In genomic region chr4:86586160-86586572, GRCh38 we compare ENCODE assay signal across 10 cellular contexts. TPM values are rescaled to one million over a fixed set of nuclear protein-coding genes. Genes with fewer than 3 reads are reported as not detected.
DNase-seq lines count a peak whose midpoint lies in the region; ATAC-seq and TF ChIP-seq lines count a peak whose summit lies in the region.
"Had no signal": no experiment of that assay in that cellular context is flagged by ENCODE, and none has a peak within 500 bp of the region (broad histone marks: within the 10 kb centered on the region; RNA-seq: fewer than 3 reads in every experiment).

No MANE protein-coding gene starts in this region.

- peak; percentile 53 for ATAC-seq in omental fat pad (ENCODE audit: low FRiP score)
- ATAC-seq in HG02870 (IDR thresholded peaks at IDR 0.05; ENCODE audit: unreplicated experiment), result no peak

- TF ChIP-seq POLR2A in erythroblast (IDR thresholded peaks at IDR 0.05; ENCODE audit: low read length), result no peak

- TF ChIP-seq CTCF in omental fat pad (IDR thresholded peaks at IDR 0.05), result no peak

- DNase-seq in GM03348 (ENCODE audit: low spot score) (peak; percentile 18), NOMO-1 (lab: John Stamatoyannopoulos, UW; ENCODE audit: unreplicated experiment in 2 of 2) (peak; percentile 76 to 90), erythroblast (lab: John Stamatoyannopoulos, UW) (peak; percentile 8 to 10), omental fat pad (ENCODE audit: low spot score) (no peak), NCI-H187 treated with DMSO at 0.1 percent for 48 hours (lab: John Stamatoyannopoulos, UW) (no peak), NCI-H524 treated with DMSO at 0.1 percent for 48 hours (lab: John Stamatoyannopoulos, UW) (no peak)
- no peak for DNase-seq in activated CD4-positive, CD25-positive, alpha-beta regulatory T cell (lab: John Stamatoyannopoulos, UW)
- DNase-seq: activated CD4-positive, alpha-beta T cell treated with anti-CD3 and anti-CD28 coated beads for 4 hours; small intestine had no signal

RNA-seq across cellular contexts. Expression of gene PTPN13, which starts 7.9 kb away (rescaled TPM):
- total RNA-seq in omental fat pad, result 10 to 100 TPM; 23.4 to 80.1 (median 26.2) TPM

Comparison
In these comparisons a context has a peak if more than half of its experiments do, and no peak if none do; other contexts are left out.
1. DNase-seq: peak in GM03348 (single experiment), NOMO-1 (2 of 2) and erythroblast (2 of 2); none in omental fat pad (single experiment), NCI-H187 treated with DMSO at 0.1 percent for 48 hours (single experiment), NCI-H524 treated with DMSO at 0.1 percent for 48 hours (single experiment) and activated CD4-positive, CD25-positive, alpha-beta regulatory T cell (0 of 4).